In the genomic region with DNA sequence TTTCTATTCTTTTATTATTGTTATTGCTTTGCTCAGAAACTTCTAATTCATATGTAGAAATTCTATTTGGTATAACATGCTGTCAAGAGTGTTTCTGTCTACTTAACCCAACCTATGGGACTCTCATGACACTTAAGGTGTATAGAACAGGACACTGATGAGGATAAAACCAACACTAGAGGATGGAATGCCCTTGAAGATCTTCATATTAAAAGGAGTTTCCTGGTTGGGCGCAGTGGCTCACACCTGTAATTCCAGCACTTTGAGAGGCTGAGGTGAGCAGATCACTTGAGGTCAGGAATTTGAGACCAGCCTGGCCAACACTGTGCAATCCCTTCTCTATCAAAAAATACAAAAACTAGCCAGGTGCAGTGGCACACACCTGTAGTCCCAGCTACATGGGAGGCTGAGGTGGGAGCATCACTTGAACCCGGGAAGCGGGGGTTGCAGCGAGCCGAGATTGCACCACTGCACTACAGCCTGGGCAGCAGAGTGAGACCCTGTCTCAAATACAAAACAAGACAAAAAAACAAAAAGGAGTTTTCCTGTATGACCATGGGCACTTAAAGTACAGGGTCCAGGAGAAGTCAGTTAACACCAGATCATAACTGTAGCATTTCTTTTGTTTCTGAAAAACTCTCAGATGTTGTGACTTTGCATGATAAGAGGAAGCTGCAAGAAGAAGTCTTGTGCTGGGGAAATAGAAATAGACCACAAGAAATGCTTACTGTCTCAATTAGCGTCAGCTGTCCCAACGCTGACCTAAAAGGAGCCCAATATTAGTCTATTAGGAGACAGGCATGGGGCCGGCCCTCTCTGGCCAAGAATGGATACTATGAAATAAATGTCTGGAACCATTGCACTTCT, we compare ENCODE assay signal across 10 cellular contexts. TPM values are rescaled to one million over a fixed set of nuclear protein-coding genes. Genes with fewer than 3 reads are reported as not detected.
DNase-seq lines count a peak whose midpoint lies in the region; ATAC-seq and TF ChIP-seq lines count a peak whose summit lies in the region.
"Had no signal": no experiment of that assay in that cellular context is flagged by ENCODE, and none has a peak within 500 bp of the region (broad histone marks: within the 10 kb centered on the region; RNA-seq: fewer than 3 reads in every experiment).

No MANE protein-coding gene starts in this region.

- DNase-seq in Right ventricle myocardium inferior (ENCODE audit: missing footprints), result peak; percentile 75
- DNase-seq in left ventricle myocardium inferior, result no peak
- no peak for DNase-seq in upper lobe of right lung
- no peak for DNase-seq in colonic mucosa
- no peak for DNase-seq in HAP-1 (ENCODE audit: low spot score in 2 of 2)
- no peak for DNase-seq in A673 (ENCODE audit: low spot score)
- DNase-seq: anterior cingulate cortex, NCI-H1930 had no signal

- H3K9ac ChIP-seq in OCI-LY3 (ENCODE audit: low read length) (no peak overlapping the region), colonic mucosa (ENCODE audit: low read depth in 2 of 2, low read length in 2 of 2) (no peak overlapping the region)

- ATAC-seq in Right ventricle myocardium inferior (peak; percentile 67), HG02938 (IDR thresholded peaks at IDR 0.05; ENCODE audit: unreplicated experiment) (peak; percentile 83), upper lobe of right lung (peak; percentile 73)

- BruUV-seq in A673 (replicated peaks; lab: Mats Ljungman, UMichigan), result no TSS peak

- 0 out of 2 replicates have a peak, but pooled peaks cover 4% of the 10 kb centered on the region for H4K20me1 ChIP-seq in OCI-LY3 (ENCODE audit: insufficient read depth, low read length)

- no peak overlapping the region for H2AFZ ChIP-seq in OCI-LY3 (ENCODE audit: low read depth, low read length)

- no peak overlapping the region for H3K27ac ChIP-seq in left ventricle myocardium inferior (replicated peaks)
- no peak overlapping the region for H3K27ac ChIP-seq in OCI-LY3 (ENCODE audit: low read length)
- H3K27ac ChIP-seq in upper lobe of right lung, result no peak overlapping the region
- no peak overlapping the region for H3K27ac ChIP-seq in colonic mucosa
- H3K27ac ChIP-seq in A673 (ENCODE audit: low read depth, low read length, poor library complexity, severe bottlenecking), result no peak overlapping the region

- H3K4me1 ChIP-seq in left ventricle myocardium inferior, result peaks cover 12% of the 10 kb centered on the region
- peaks cover 32% of the 10 kb centered on the region for H3K4me1 ChIP-seq in OCI-LY3 (ENCODE audit: low read length)
- H3K4me1 ChIP-seq in upper lobe of right lung, result no peaks in the 10 kb centered on the region
- peaks cover 5% of the 10 kb centered on the region for H3K4me1 ChIP-seq in colonic mucosa
- peaks cover 8% of the 10 kb centered on the region for H3K4me1 ChIP-seq in HAP-1
- no peaks in the 10 kb centered on the region for H3K4me1 ChIP-seq in A673 (ENCODE audit: insufficient read depth, low read length, poor library complexity, severe bottlenecking)

- POLR2A ChIA-PET in A673 (lab: Charles Lee; ENCODE audit: low non-redundant PET), result no interaction called here

- H3K79me2 ChIP-seq in OCI-LY3 (ENCODE audit: low read length), result no peaks in the 10 kb centered on the region

- intact Hi-C loops in Right ventricle myocardium inferior (cut with DNase I), result no loop called here
- intact Hi-C loops in left ventricle myocardium inferior (cut with micrococcal nuclease), result no loop called here
- intact Hi-C loops in upper lobe of right lung (cut with DNase I), result no loop called here
- intact Hi-C loops in colonic mucosa (cut with DNase I), result no loop called here
- intact Hi-C loops in A673 (cut with micrococcal nuclease; ENCODE audit: unreplicated experiment), result no loop called here

- H3K4me3 ChIP-seq in left ventricle myocardium inferior (no peak overlapping the region), OCI-LY3 (ENCODE audit: low read length) (peak overlapping the region; percentile 31), upper lobe of right lung (no peak overlapping the region), colonic mucosa (no peak overlapping the region), HAP-1 (no peak overlapping the region), A673 (ENCODE audit: low read depth, low read length, poor library complexity, severe bottlenecking) (no peak overlapping the region)

- H3K27me3 ChIP-seq in left ventricle myocardium inferior (ENCODE audit: low read depth) (no peaks in the 10 kb centered on the region), OCI-LY3 (ENCODE audit: low read depth, low read length) (peaks cover 29% of the 10 kb centered on the region), upper lobe of right lung (no peaks in the 10 kb centered on the region), colonic mucosa (no peaks in the 10 kb centered on the region), HAP-1 (ENCODE audit: low read depth) (no peaks in the 10 kb centered on the region), A673 (replicated peaks; ENCODE audit: insufficient read depth, low read depth, low read length, poor library complexity) (peaks cover 3% of the 10 kb centered on the region)

- peak overlapping the region; percentile 61 for H3K4me2 ChIP-seq in OCI-LY3 (ENCODE audit: low read length)

- in situ Hi-C loops in HAP-1 (cut with MboI; ENCODE audit: low sequenced_read_pairs), result no loop called here

- H3K36me3 ChIP-seq in left ventricle myocardium inferior (no peaks in the 10 kb centered on the region), OCI-LY3 (replicated peaks; ENCODE audit: low read depth, low read length) (no peaks in the 10 kb centered on the region), upper lobe of right lung (no peaks in the 10 kb centered on the region), colonic mucosa (no peaks in the 10 kb centered on the region), HAP-1 (replicated peaks) (no peaks in the 10 kb centered on the region), A673 (ENCODE audit: insufficient read depth, low read length, poor library complexity, severe bottlenecking) (no peaks in the 10 kb centered on the region)

- CTCF ChIA-PET in A673 (lab: Charles Lee), result no interaction called here

- H3K9me3 ChIP-seq in left ventricle myocardium inferior (replicated peaks), result no peaks in the 10 kb centered on the region
- H3K9me3 ChIP-seq in OCI-LY3 (ENCODE audit: insufficient read depth, low read length), result no peaks in the 10 kb centered on the region
- no peaks in the 10 kb centered on the region for H3K9me3 ChIP-seq in upper lobe of right lung
- no peaks in the 10 kb centered on the region for H3K9me3 ChIP-seq in colonic mucosa
- H3K9me3 ChIP-seq in HAP-1, result no peaks in the 10 kb centered on the region; the same call in 1 of the 2 replicates
- no peaks in the 10 kb centered on the region for H3K9me3 ChIP-seq in A673 (ENCODE audit: low read depth, low read length, poor library complexity, severe bottlenecking)

- TF ChIP-seq CTCF in left ventricle myocardium inferior (IDR thresholded peaks at IDR 0.05; ENCODE audit: borderline replicate concordance) (no peak), OCI-LY3 (IDR thresholded peaks at IDR 0.05; ENCODE audit: low read depth, low read length) (no peak), upper lobe of right lung (IDR thresholded peaks at IDR 0.05) (no peak), colonic mucosa (IDR thresholded peaks at IDR 0.05) (no peak), A673 (conservative IDR thresholded peaks at IDR 0.05; ENCODE audit: low read depth, low read length) (no peak)

RNA-seq across cellular contexts. Expression of a gene that starts 38.9 kb away (rescaled TPM):
- total RNA-seq in Right ventricle myocardium inferior (10.0 TPM), left ventricle myocardium inferior (9.9 TPM), upper lobe of right lung (34.5 TPM), colonic mucosa (100 to 1,000 TPM in 1 of 2 donors, 10 to 100 TPM in 1; 83.1 to 146 TPM), A673 (2021) (20.6 and 23.7 TPM in 2 replicates)
